Comparison of ENCODE assay signal across 8 cellular contexts in genomic region chr3:128482857-128483656, GRCh38. TPM values are rescaled to one million over a fixed set of nuclear protein-coding genes. Genes with fewer than 3 reads are reported as not detected.
DNase-seq lines count a peak whose midpoint lies in the region; ATAC-seq and TF ChIP-seq lines count a peak whose summit lies in the region.

No MANE protein-coding gene starts in this region.

- H3K27me3 Mint-ChIP-seq in activated CD8-positive, alpha-beta T cell treated with anti-CD3 and anti-CD28 coated beads for 36 hours = peaks cover 63% of the 10 kb centered on the region
- peaks cover 55% of the 10 kb centered on the region for H3K27me3 Mint-ChIP-seq in activated CD8-positive, alpha-beta T cell treated with anti-CD3 and anti-CD28 coated beads, Interleukin-2, amount 10 ng/mL, durations not matched to agents 7 days and 5 days (ENCODE audit: low read depth)

- H3K27ac Mint-ChIP-seq in activated CD8-positive, alpha-beta T cell treated with anti-CD3 and anti-CD28 coated beads for 36 hours = no peak overlapping the region
- H3K27ac Mint-ChIP-seq in activated CD8-positive, alpha-beta T cell treated with anti-CD3 and anti-CD28 coated beads, Interleukin-2, amount 10 ng/mL, durations not matched to agents 7 days and 5 days = no peak overlapping the region

- H3K4me3 Mint-ChIP-seq in activated CD8-positive, alpha-beta T cell treated with anti-CD3 and anti-CD28 coated beads for 36 hours = peak overlapping the region; percentile 7
- no peak overlapping the region for H3K4me3 Mint-ChIP-seq in activated CD8-positive, alpha-beta T cell treated with anti-CD3 and anti-CD28 coated beads, Interleukin-2, amount 10 ng/mL, durations not matched to agents 7 days and 5 days

- H3K9me3 ChIP-seq in upper lobe of left lung = no peaks in the 10 kb centered on the region

- H3K4me3 ChIP-seq in upper lobe of left lung = peak overlapping the region; percentile 27 to 69 (median 58)

- no peak for TF ChIP-seq CTCF in activated CD8-positive, alpha-beta T cell treated with anti-CD3 and anti-CD28 coated beads for 36 hours (IDR thresholded peaks at IDR 0.05)
- no peak for TF ChIP-seq CTCF in upper lobe of left lung (IDR thresholded peaks at IDR 0.05)

- H3K36me3 ChIP-seq in upper lobe of left lung = peaks cover 0 to 52% (median 3%) of the 10 kb centered on the region in 4 donors

- CTCF ChIA-PET in activated CD8-positive, alpha-beta T cell treated with anti-CD3 and anti-CD28 coated beads for 36 hours (lab: Charles Lee) = interaction anchor here (1.2 to 1.4 kb wide), 5 partner anchors 16 to 121 kb away, joined by 3 to 5 read pairs (median 4); no protein-coding TSS in a partner anchor
- CTCF ChIA-PET in activated CD8-positive, alpha-beta T cell treated with anti-CD3 and anti-CD28 coated beads, Interleukin-2, amount 10 ng/mL, durations not matched to agents 7 days and 5 days (lab: Charles Lee) = interaction anchor here (0.6 to 2.0 kb wide), 6 partner anchors 35 to 617 kb away, joined by 3 to 8 read pairs (median 4); no protein-coding TSS in a partner anchor

- ATAC-seq in activated CD8-positive, alpha-beta T cell treated with anti-CD3 and anti-CD28 coated beads for 36 hours = no peak
- ATAC-seq in activated CD8-positive, alpha-beta T cell treated with anti-CD3 and anti-CD28 coated beads, Interleukin-2, amount 10 ng/mL, durations not matched to agents 7 days and 5 days = no peak
- ATAC-seq in upper lobe of left lung (ENCODE audit: low FRiP score in 2 of 2) (no peak), GM21381 (IDR thresholded peaks at IDR 0.05; ENCODE audit: unreplicated experiment) (no peak)

- H3K36me3 Mint-ChIP-seq in activated CD8-positive, alpha-beta T cell treated with anti-CD3 and anti-CD28 coated beads for 36 hours (ENCODE audit: low read depth) = no peaks in the 10 kb centered on the region
- H3K36me3 Mint-ChIP-seq in activated CD8-positive, alpha-beta T cell treated with anti-CD3 and anti-CD28 coated beads, Interleukin-2, amount 10 ng/mL, durations not matched to agents 7 days and 5 days (ENCODE audit: low read depth) = no peaks in the 10 kb centered on the region

- peaks cover 0 to 67% (median 34%) of the 10 kb centered on the region in 4 donors for H3K27me3 ChIP-seq in upper lobe of left lung

- H3K4me1 ChIP-seq in upper lobe of left lung = peaks cover 35 to 50% (median 42%) of the 10 kb centered on the region in 4 donors

- H3K27ac ChIP-seq in upper lobe of left lung = peak overlapping the region; percentile 79 to 94 (median 90)

- 5 to 9% methylated on average over 28 to 29 of the region's 29 CpGs for WGBS in upper lobe of left lung, 2 donors

- no peak for TF ChIP-seq POLR2A in upper lobe of left lung (IDR thresholded peaks at IDR 0.05)

- TF ChIP-seq EP300 in upper lobe of left lung (IDR thresholded peaks at IDR 0.05) = peak in 2 of 4 donors; percentile 14 to 55

- DNase-seq in activated CD8-positive, alpha-beta T cell treated with anti-CD3 and anti-CD28 coated beads for 36 hours = no peak
- no peak for DNase-seq in activated CD8-positive, alpha-beta T cell treated with anti-CD3 and anti-CD28 coated beads, Interleukin-2, amount 10 ng/mL, durations not matched to agents 7 days and 5 days
- DNase-seq in amniotic epithelial cell (ENCODE audit: low read depth) (peak; percentile 53), islet precursor cell (peak; percentile 92), upper lobe of left lung (no peak), NOMO-1 treated with DMSO at 0.1 percent for 48 hours (lab: John Stamatoyannopoulos, UW; ENCODE audit: unreplicated experiment) (no peak), NCI-H748 (lab: John Stamatoyannopoulos, UW; ENCODE audit: unreplicated experiment) (no peak)

- intact Hi-C loops in activated CD8-positive, alpha-beta T cell treated with anti-CD3 and anti-CD28 coated beads for 36 hours (cut with micrococcal nuclease) = no loop called here

- no peaks in the 10 kb centered on the region for H3K9me3 Mint-ChIP-seq in activated CD8-positive, alpha-beta T cell treated with anti-CD3 and anti-CD28 coated beads for 36 hours
- H3K9me3 Mint-ChIP-seq in activated CD8-positive, alpha-beta T cell treated with anti-CD3 and anti-CD28 coated beads, Interleukin-2, amount 10 ng/mL, durations not matched to agents 7 days and 5 days (ENCODE audit: insufficient read depth) = no peaks in the 10 kb centered on the region

- H3K4me1 Mint-ChIP-seq in activated CD8-positive, alpha-beta T cell treated with anti-CD3 and anti-CD28 coated beads for 36 hours (ENCODE audit: low read depth) = peaks cover 24% of the 10 kb centered on the region
- peaks cover 13% of the 10 kb centered on the region for H3K4me1 Mint-ChIP-seq in activated CD8-positive, alpha-beta T cell treated with anti-CD3 and anti-CD28 coated beads, Interleukin-2, amount 10 ng/mL, durations not matched to agents 7 days and 5 days (ENCODE audit: low read depth)

- POLR2A ChIA-PET in activated CD8-positive, alpha-beta T cell treated with anti-CD3 and anti-CD28 coated beads for 36 hours (lab: Charles Lee) = interaction anchor here (1.0 to 1.5 kb wide), 2 partner anchors 13 to 48 kb away, joined by 3 read pairs; no protein-coding TSS in a partner anchor
- POLR2A ChIA-PET in activated CD8-positive, alpha-beta T cell treated with anti-CD3 and anti-CD28 coated beads, Interleukin-2, amount 10 ng/mL, durations not matched to agents 7 days and 5 days (lab: Charles Lee) = no interaction called here

RNA-seq across cellular contexts. Expression of gene GATA2, which starts 9.9 kb away (rescaled TPM):
- total RNA-seq in activated CD8-positive, alpha-beta T cell treated with anti-CD3 and anti-CD28 coated beads for 36 hours = not detected
- not detected for total RNA-seq in activated CD8-positive, alpha-beta T cell treated with anti-CD3 and anti-CD28 coated beads, Interleukin-2, amount 10 ng/mL, durations not matched to agents 7 days and 5 days
- total RNA-seq in upper lobe of left lung = 10 to 100 TPM; 17.8 to 97.0 (median 63.0) TPM

RNA-seq across cellular contexts. Expression of gene DNAJB8, which starts 16.4 kb away (rescaled TPM):
- not detected for total RNA-seq in activated CD8-positive, alpha-beta T cell treated with anti-CD3 and anti-CD28 coated beads for 36 hours
- total RNA-seq in activated CD8-positive, alpha-beta T cell treated with anti-CD3 and anti-CD28 coated beads, Interleukin-2, amount 10 ng/mL, durations not matched to agents 7 days and 5 days = not detected
- not detected for total RNA-seq in upper lobe of left lung

Comparison
In these comparisons a context has a peak if more than half of its experiments do, and no peak if none do; other contexts are left out.
1. DNase-seq: peak in amniotic epithelial cell (single experiment) and islet precursor cell (single experiment); none in activated CD8-positive, alpha-beta T cell treated with anti-CD3 and anti-CD28 coated beads for 36 hours (single experiment), activated CD8-positive, alpha-beta T cell treated with anti-CD3 and anti-CD28 coated beads, Interleukin-2, amount 10 ng/mL, durations not matched to agents 7 days and 5 days (single experiment), upper lobe of left lung (0 of 2), NOMO-1 treated with DMSO at 0.1 percent for 48 hours (single experiment) and NCI-H748 (single experiment).
2. RNA of gene GATA2, which starts 9.9 kb away (total RNA-seq): 17.8 to 97.0 TPM in upper lobe of left lung; not detected in activated CD8-positive, alpha-beta T cell treated with anti-CD3 and anti-CD28 coated beads, Interleukin-2, amount 10 ng/mL, durations not matched to agents 7 days and 5 days and not detected in activated CD8-positive, alpha-beta T cell treated with anti-CD3 and anti-CD28 coated beads for 36 hours; every median in the first group is over 10 times any median in the second.